Comparison of ENCODE assay signal across 12 cellular contexts in genomic region chr11:15107730-15108515, GRCh38. TPM values are rescaled to one million over a fixed set of nuclear protein-coding genes. Genes with fewer than 3 reads are reported as not detected.
DNase-seq lines count a peak whose midpoint lies in the region; ATAC-seq, FAIRE-seq and TF ChIP-seq lines count a peak whose summit lies in the region.
"Had no signal": no experiment of that assay in that cellular context is flagged by ENCODE, and none has a peak within 500 bp of the region (broad histone marks: within the 10 kb centered on the region; RNA-seq: fewer than 3 reads in every experiment).

No MANE protein-coding gene starts in this region.

- ATAC-seq in GM19467 (IDR thresholded peaks at IDR 0.05; ENCODE audit: unreplicated experiment) (peak; percentile 65), HG03064 (IDR thresholded peaks at IDR 0.05; ENCODE audit: low read depth, unreplicated experiment) (peak; percentile 66), activated B cell treated with CpG ODN at 0.5 μM for 24 hours (ENCODE audit: low read depth) (peak; percentile 65)

- TF ChIP-seq POLR2A in H54 (IDR thresholded peaks at IDR 0.05; ENCODE audit: low read depth, low read length) = no peak

- H3K4me1 Mint-ChIP-seq in activated B cell treated with CpG ODN at 0.5 μM for 24 hours = peaks cover 66% of the 10 kb centered on the region
- H3K4me1 Mint-ChIP-seq: CD4-positive, CD25-positive, alpha-beta regulatory T cell had no signal

- no peaks in the 10 kb centered on the region for H3K4me1 ChIP-seq in hepatocyte (ENCODE audit: insufficient read depth)

- H3K27ac ChIP-seq in hepatocyte = no peak overlapping the region

- no peaks in the 10 kb centered on the region for H4K20me1 ChIP-seq in hepatocyte (ENCODE audit: insufficient read depth, poor library complexity, severe bottlenecking)

- peak; percentile 55 for DNase-seq in EL
- no peak for DNase-seq in activated B cell treated with CpG ODN at 0.5 μM for 24 hours
- DNase-seq in H54 (ENCODE audit: insufficient read length, low spot score) = no peak
- no peak for DNase-seq in cerebellar nuclear complex (lab: John Stamatoyannopoulos, UW)
- DNase-seq in NCI-H1092 treated with DMSO at 0.1 percent for 48 hours (lab: John Stamatoyannopoulos, UW) = no peak
- DNase-seq in hepatocyte (ENCODE audit: low spot score) = no peak
- DNase-seq: activated CD4-positive, alpha-beta T cell treated with anti-CD3 and anti-CD28 coated beads, Interleukin-2, amount 50 U/mL, for 1 hour; brain microvascular endothelial cell; CD4-positive, CD25-positive, alpha-beta regulatory T cell had no signal

- H3K9me3 Mint-ChIP-seq in activated B cell treated with CpG ODN at 0.5 μM for 24 hours = peaks cover 11% of the 10 kb centered on the region

- no peaks in the 10 kb centered on the region for H3K27me3 ChIP-seq in hepatocyte
- H3K27me3 ChIP-seq: brain microvascular endothelial cell had no signal

- no peaks in the 10 kb centered on the region for H3K36me3 Mint-ChIP-seq in activated B cell treated with CpG ODN at 0.5 μM for 24 hours (ENCODE audit: low read depth)

- CTCF ChIA-PET in activated B cell treated with CpG ODN at 0.5 μM for 24 hours (lab: Charles Lee) = interaction anchor here (0.9 to 1.7 kb wide), 3 partner anchors 8 to 199 kb away, joined by 3 to 5 read pairs (median 4); no protein-coding TSS in a partner anchor

- no peak overlapping the region for H3K4me3 ChIP-seq in hepatocyte

- H3K36me3 ChIP-seq in hepatocyte (replicated peaks; ENCODE audit: insufficient read depth, low read depth) = no peaks in the 10 kb centered on the region
- H3K36me3 ChIP-seq: brain microvascular endothelial cell had no signal

- H3K9me3 ChIP-seq in hepatocyte (ENCODE audit: low read depth) = no peaks in the 10 kb centered on the region

- H3K4me3 Mint-ChIP-seq in activated B cell treated with CpG ODN at 0.5 μM for 24 hours = no peak overlapping the region
- H3K4me3 Mint-ChIP-seq: CD4-positive, CD25-positive, alpha-beta regulatory T cell had no signal

- no peak for TF ChIP-seq CTCF in activated B cell treated with CpG ODN at 0.5 μM for 24 hours (IDR thresholded peaks at IDR 0.05)
- no peak for TF ChIP-seq CTCF in hepatocyte (IDR thresholded peaks at IDR 0.05; ENCODE audit: poor library complexity)

- POLR2A ChIA-PET in activated B cell treated with CpG ODN at 0.5 μM for 24 hours (lab: Charles Lee) = no interaction called here

- H3K9me2 ChIP-seq in hepatocyte (replicated peaks; ENCODE audit: insufficient read depth) = no peaks in the 10 kb centered on the region

- no peak overlapping the region for H3K4me2 ChIP-seq in hepatocyte

- peak overlapping the region; percentile 16 for H3K27ac Mint-ChIP-seq in activated B cell treated with CpG ODN at 0.5 μM for 24 hours
- H3K27ac Mint-ChIP-seq: CD4-positive, CD25-positive, alpha-beta regulatory T cell; progenitor cell of endocrine pancreas had no signal

- WGBS in hepatocyte (ENCODE audit: low lambda C conversion rate, missing lambda C conversion rate) = 70% methylated on average over 4 of the region's 4 CpGs

- intact Hi-C loops in activated B cell treated with CpG ODN at 0.5 μM for 24 hours (cut with micrococcal nuclease) = loop anchor here (10.0 kb wide), 1 partner anchor 313 kb away; no protein-coding TSS in a partner anchor

- H3K79me2 ChIP-seq in hepatocyte = no peaks in the 10 kb centered on the region

- H3K27me3 Mint-ChIP-seq in activated B cell treated with CpG ODN at 0.5 μM for 24 hours = no peaks in the 10 kb centered on the region

- no peak overlapping the region for H2AFZ ChIP-seq in hepatocyte

- no peak for FAIRE-seq in H54 (lab: Jason Lieb, UNC)

RNA-seq across cellular contexts. Expression of gene INSC, which starts 6.8 kb away (rescaled TPM):
- total RNA-seq in activated B cell treated with CpG ODN at 0.5 μM for 24 hours (not detected in 2 replicates), hepatocyte (0.10 TPM in 1 of 2 replicates, not detected in the other)
- polyA plus RNA-seq in hepatocyte = not detected in 2 replicates
- total RNA-seq: CD4-positive, CD25-positive, alpha-beta regulatory T cell; progenitor cell of endocrine pancreas had no signal

RNA-seq across cellular contexts. Expression of gene CALCB, which starts 34.5 kb away (rescaled TPM):
- total RNA-seq in activated B cell treated with CpG ODN at 0.5 μM for 24 hours (0.35 and 0.39 TPM in 2 replicates), hepatocyte (0.50 and 0.72 TPM in 2 replicates)
- 0.13 and 1.7 TPM in 2 replicates for polyA plus RNA-seq in hepatocyte
- total RNA-seq: progenitor cell of endocrine pancreas had no signal
